ENCODE assay signal across 22 cellular contexts in the genomic region with DNA sequence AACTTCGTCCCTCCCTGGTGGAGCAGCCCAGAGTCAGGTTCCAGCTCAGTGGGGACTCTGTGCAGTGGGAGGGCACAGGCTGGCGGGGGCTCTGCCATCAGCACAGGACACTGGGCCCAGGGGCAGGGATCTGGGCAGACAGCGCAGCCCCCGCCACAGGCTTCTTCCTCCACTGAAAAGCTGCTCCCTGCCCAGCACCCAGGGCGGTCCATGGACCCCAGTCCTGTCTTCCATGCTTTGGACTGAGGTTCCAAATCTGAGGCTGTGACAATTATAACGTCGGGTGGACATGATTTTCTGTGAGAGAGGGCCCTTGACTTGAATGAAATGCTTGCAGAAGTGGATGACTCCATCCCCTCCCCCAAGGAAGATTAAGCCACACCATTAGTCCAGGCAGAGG. TPM values are rescaled to one million over a fixed set of nuclear protein-coding genes. Genes with fewer than 3 reads are reported as not detected.
DNase-seq lines count a peak whose midpoint lies in the region; ATAC-seq and TF ChIP-seq lines count a peak whose summit lies in the region.
"Had no signal": no experiment of that assay in that cellular context is flagged by ENCODE, and none has a peak within 500 bp of the region (broad histone marks: within the 10 kb centered on the region; RNA-seq: fewer than 3 reads in every experiment).

No MANE protein-coding gene starts in this region.

- H3K27me3 Mint-ChIP-seq in neural crest cell (ENCODE audit: low read depth): no peaks in the 10 kb centered on the region
- H3K27me3 Mint-ChIP-seq in progenitor cell of endocrine pancreas: no peaks in the 10 kb centered on the region
- H3K27me3 Mint-ChIP-seq: B cell had no signal

- H3K27ac ChIP-seq in HEK293 (ENCODE audit: extremely low read depth, low read depth, low read length): peak overlapping the region; percentile 16; the same call in 1 of the 2 replicates
- H3K27ac ChIP-seq in WERI-Rb-1: peak overlapping the region; percentile 45
- H3K27ac ChIP-seq: BLaER1 treated with 17β-estradiol and CSF1 and Interleukin-3, amounts not matched to agents 10 nM and 100 nM; HL-60 had no signal

- H3K36me3 Mint-ChIP-seq in neural crest cell (ENCODE audit: low read depth): no peaks in the 10 kb centered on the region
- peaks cover 6% of the 10 kb centered on the region for H3K36me3 Mint-ChIP-seq in progenitor cell of endocrine pancreas (ENCODE audit: insufficient read depth)

- peaks cover 31 to 59% of the 10 kb centered on the region in 2 experiments for H3K36me3 ChIP-seq in HEK293 (ENCODE audit: control insufficient read depth in 2 of 2, insufficient read depth in 1 of 2, low read length in 2 of 2)
- H3K36me3 ChIP-seq in WERI-Rb-1: peaks cover 73% of the 10 kb centered on the region

- no peak for ATAC-seq in HG03442 (IDR thresholded peaks at IDR 0.05; ENCODE audit: unreplicated experiment)
- ATAC-seq: CD8-positive, alpha-beta T cell; GM12878 had no signal

- H3K27me3 ChIP-seq in WERI-Rb-1 (ENCODE audit: insufficient read depth, low read depth, severe bottlenecking): no peaks in the 10 kb centered on the region
- H3K27me3 ChIP-seq: BLaER1 treated with 17β-estradiol and CSF1 and Interleukin-3, amounts not matched to agents 10 nM and 100 nM had no signal

- H3K27ac Mint-ChIP-seq in neural crest cell (ENCODE audit: unreplicated experiment) (peak overlapping the region; percentile 28), progenitor cell of endocrine pancreas (peak overlapping the region; percentile 59)
- H3K27ac Mint-ChIP-seq: B cell; CD8-positive, alpha-beta T cell had no signal

- H3K4me3 ChIP-seq in HEK293 (ENCODE audit: low read depth, low read length): no peak overlapping the region
- no peak overlapping the region for H3K4me3 ChIP-seq in WERI-Rb-1 (ENCODE audit: low read depth, low read length)
- H3K4me3 ChIP-seq: BLaER1 treated with 17β-estradiol and CSF1 and Interleukin-3, amounts not matched to agents 10 nM and 100 nM; GM12878; HAP-1 had no signal

- H3K9me3 Mint-ChIP-seq in neural crest cell (no peaks in the 10 kb centered on the region), progenitor cell of endocrine pancreas (ENCODE audit: low read depth) (no peaks in the 10 kb centered on the region)
- H3K9me3 Mint-ChIP-seq: CD8-positive, alpha-beta T cell had no signal

- no peaks in the 10 kb centered on the region for H3K9me3 ChIP-seq in HEK293 (ENCODE audit: control insufficient read depth, insufficient read depth, low read depth, low read length)
- no peaks in the 10 kb centered on the region for H3K9me3 ChIP-seq in WERI-Rb-1 (ENCODE audit: severe bottlenecking)
- H3K9me3 ChIP-seq: BLaER1 treated with 17β-estradiol and CSF1 and Interleukin-3, amounts not matched to agents 10 nM and 100 nM; HAP-1 had no signal

- POLR2A ChIA-PET in HEK293 (lab: Yijun Ruan, JAX): interaction anchor here (0.6 kb wide), 1 partner anchor 57 kb away, joined by 4 read pairs; no protein-coding TSS in a partner anchor

- H3K4me3 Mint-ChIP-seq in neural crest cell (no peak overlapping the region), progenitor cell of endocrine pancreas (ENCODE audit: low read depth) (no peak overlapping the region)
- H3K4me3 Mint-ChIP-seq: B cell; CD8-positive, alpha-beta T cell had no signal

- DNase-seq in WERI-Rb-1 (peak; percentile 30), neural crest cell (ENCODE audit: low read depth, low spot score) (no peak), progenitor cell of endocrine pancreas (ENCODE audit: low spot score, unreplicated experiment) (no peak), RPMI8226 (no peak), NCI-H1417 treated with DMSO at 0.1 percent for 48 hours (lab: John Stamatoyannopoulos, UW) (no peak)
- DNase-seq: Calu3; CD8-positive, alpha-beta T cell; DMS 273 treated with DMSO at 0.1 percent for 48 hours; DMS53; DND-41; EL had no signal

- CTCF ChIA-PET in HEK293 (lab: Yijun Ruan, JAX): interaction anchor here (0.6 to 5.1 kb wide), 4 partner anchors 12 to 636 kb away, joined by 3 to 33 read pairs (median 6); no protein-coding TSS in a partner anchor

- H3K4me1 Mint-ChIP-seq in neural crest cell (no peaks in the 10 kb centered on the region), progenitor cell of endocrine pancreas (ENCODE audit: low read depth) (no peaks in the 10 kb centered on the region)
- H3K4me1 Mint-ChIP-seq: B cell had no signal

- no peaks in the 10 kb centered on the region for H3K4me1 ChIP-seq in HEK293 (ENCODE audit: control insufficient read depth, insufficient read depth, low read length)
- H3K4me1 ChIP-seq: HAP-1 had no signal

- TF ChIP-seq CTCF in HEK293 (tag by site-specific recombination; IDR thresholded peaks at IDR 0.05): no peak
- no peak for TF ChIP-seq CTCF in WERI-Rb-1 (IDR thresholded peaks at IDR 0.05; ENCODE audit: low read depth, low read length)
- TF ChIP-seq CTCF in neural crest cell (conservative IDR thresholded peaks at IDR 0.05): no peak
- TF ChIP-seq CTCF in progenitor cell of endocrine pancreas (IDR thresholded peaks at IDR 0.05; ENCODE audit: unreplicated experiment): no peak

TF ChIP-seq in HEK293, 187 proteins besides CTCF, POLR2A, EP300 and RAD21:
- no peak for TF ChIP-seq ZNF184 (tag by site-specific recombination; IDR thresholded peaks at IDR 0.05)
- TF ChIP-seq, protein P1, sequence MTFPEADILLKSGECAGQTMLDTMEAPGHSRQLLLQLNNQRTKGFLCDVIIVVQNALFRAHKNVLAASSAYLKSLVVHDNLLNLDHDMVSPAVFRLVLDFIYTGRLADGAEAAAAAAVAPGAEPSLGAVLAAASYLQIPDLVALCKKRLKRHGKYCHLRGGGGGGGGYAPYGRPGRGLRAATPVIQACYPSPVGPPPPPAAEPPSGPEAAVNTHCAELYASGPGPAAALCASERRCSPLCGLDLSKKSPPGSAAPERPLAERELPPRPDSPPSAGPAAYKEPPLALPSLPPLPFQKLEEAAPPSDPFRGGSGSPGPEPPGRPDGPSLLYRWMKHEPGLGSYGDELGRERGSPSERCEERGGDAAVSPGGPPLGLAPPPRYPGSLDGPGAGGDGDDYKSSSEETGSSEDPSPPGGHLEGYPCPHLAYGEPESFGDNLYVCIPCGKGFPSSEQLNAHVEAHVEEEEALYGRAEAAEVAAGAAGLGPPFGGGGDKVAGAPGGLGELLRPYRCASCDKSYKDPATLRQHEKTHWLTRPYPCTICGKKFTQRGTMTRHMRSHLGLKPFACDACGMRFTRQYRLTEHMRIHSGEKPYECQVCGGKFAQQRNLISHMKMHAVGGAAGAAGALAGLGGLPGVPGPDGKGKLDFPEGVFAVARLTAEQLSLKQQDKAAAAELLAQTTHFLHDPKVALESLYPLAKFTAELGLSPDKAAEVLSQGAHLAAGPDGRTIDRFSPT (tag by site-specific recombination; IDR thresholded peaks at IDR 0.05): peak; percentile 25; the same call in 1 of the 2 replicates
TF ChIP-seq in HEK293: peak in this region for 1.

RNA-seq across cellular contexts. Expression of a gene that starts 21.2 kb away (rescaled TPM):
- total RNA-seq in neural crest cell: not detected in 2 replicates
- 0.89 and 0.93 TPM in 2 replicates for total RNA-seq in progenitor cell of endocrine pancreas
- total RNA-seq: A172; B cell; CD8-positive, alpha-beta T cell; GM12878; HT1080 had no signal

RNA-seq across cellular contexts. Expression of a gene that starts 28.5 kb away (rescaled TPM):
- total RNA-seq in neural crest cell (not detected in 2 replicates), progenitor cell of endocrine pancreas (not detected in 2 replicates)
- total RNA-seq: A172; B cell; Calu3; CD8-positive, alpha-beta T cell; G401; H1; HT1080 had no signal

RNA-seq across cellular contexts. Expression of a gene that starts 50.0 kb away (rescaled TPM):
- total RNA-seq in neural crest cell (54.4 and 56.8 TPM in 2 replicates), progenitor cell of endocrine pancreas (73.9 and 75.8 TPM in 2 replicates)
